In the genomic region with DNA sequence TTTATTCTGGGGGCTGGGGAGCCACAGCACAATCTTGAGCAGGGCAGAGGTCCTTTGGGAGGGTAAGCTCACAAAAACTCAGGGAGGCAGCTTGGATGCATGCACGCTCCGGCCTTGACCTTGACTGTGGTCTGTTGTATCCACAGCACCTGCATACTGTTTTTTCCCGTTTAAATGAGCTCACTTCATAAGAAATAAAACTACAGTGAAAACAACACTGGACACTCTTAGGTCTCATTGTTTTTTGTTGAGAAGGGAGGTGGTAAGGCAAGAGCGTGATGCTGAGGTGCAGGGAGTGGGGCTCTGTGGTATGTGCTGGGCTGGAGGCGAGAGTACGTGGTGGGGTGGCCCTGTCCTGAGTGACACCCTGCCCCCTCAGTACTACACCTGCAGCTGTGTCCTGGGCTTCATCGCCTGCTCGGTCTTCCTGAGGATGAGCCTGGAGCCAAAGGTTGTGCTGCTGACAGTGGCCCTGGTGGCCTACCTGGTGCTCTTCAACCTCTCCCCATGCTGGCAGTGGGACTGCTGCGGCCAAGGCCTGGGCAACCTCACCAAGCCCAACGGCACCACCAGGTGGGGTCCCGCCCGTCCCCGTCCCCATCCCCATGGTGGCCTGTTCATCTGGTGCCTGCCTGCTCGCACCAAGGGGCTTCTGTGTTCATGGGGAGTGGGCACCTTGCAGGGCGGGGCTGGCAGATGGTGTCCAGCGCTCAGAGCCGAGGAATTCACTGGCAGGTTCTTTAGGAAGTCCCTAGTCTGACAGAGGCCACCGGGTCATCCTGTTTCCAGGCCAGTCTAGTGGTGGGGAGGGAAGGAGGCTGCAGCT, we compare ENCODE assay signal across 1 cellular context.
TF ChIP-seq lines count a peak whose summit lies in the region.

No MANE protein-coding gene starts in this region.

TF ChIP-seq in H1, 55 proteins besides CTCF, POLR2A, EP300 and RAD21:
- TF ChIP-seq GABPA (IDR thresholded peaks at IDR 0.05; ENCODE audit: borderline replicate concordance, insufficient read depth, low read length): no peak
- peak; percentile 15 for TF ChIP-seq POLR2AphosphoS5 (IDR thresholded peaks at IDR 0.05; ENCODE audit: low read depth, low read length)
